24 cellular contexts compared by ENCODE assay signal in the genomic region with DNA sequence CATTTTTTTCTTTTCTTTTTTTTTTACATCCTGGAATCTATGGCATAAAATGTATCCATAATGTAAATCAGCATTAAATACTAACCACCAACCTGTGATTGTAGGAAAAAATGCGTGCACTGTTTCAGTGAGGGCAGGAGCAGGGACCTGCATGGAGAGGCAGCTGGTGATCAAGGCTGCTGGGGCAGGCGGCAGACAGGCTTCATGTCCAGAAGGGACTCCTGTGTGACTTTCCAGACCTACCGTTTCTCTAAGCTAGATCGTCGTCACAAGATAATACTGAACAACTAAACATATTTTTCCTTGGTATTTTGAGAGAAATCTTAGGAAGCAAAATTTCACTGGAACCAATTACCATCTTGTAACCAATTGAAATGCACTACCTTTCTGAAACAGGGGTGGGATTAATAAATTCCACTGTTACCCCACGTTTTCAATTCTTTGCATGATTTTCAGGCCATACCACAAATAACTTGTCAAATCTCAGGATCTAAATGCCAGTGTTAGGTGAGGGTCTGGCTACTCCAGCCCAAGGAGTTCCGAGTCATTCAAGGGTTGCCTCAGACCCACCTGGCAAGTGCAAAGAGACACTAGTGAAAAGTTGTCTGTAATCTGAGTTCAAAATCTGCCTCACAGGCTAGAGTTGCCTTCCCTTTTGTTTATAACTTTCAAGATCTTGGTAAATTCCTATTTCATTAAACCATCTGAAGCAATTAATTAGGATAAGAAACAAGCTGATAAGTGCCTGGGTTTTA.
A peak's percentile ranks its signal among the peaks of the same experiment; 100 is the strongest.
DNase-seq lines count a peak whose midpoint lies in the region; TF ChIP-seq lines count a peak whose summit lies in the region.
"Had no signal": no experiment of that assay in that cellular context is flagged by ENCODE, and none has a peak within 500 bp of the region (broad histone marks: within the 10 kb centered on the region; RNA-seq: fewer than 3 reads in every experiment).

No MANE protein-coding gene starts in this region.

- H3K4me3 Mint-ChIP-seq in HFFc6 = peak overlapping the region; percentile 60; the same call in 1 of the 2 replicates
- H3K4me3 Mint-ChIP-seq: activated naive CD4-positive, alpha-beta T cell treated with anti-CD3 and anti-CD28 coated beads for 36 hours; activated T-cell treated with anti-CD3 and anti-CD28 coated beads, Interleukin-2, amount 50 U/mL, for 72 hours; CD8-positive, alpha-beta memory T cell; T-helper 2 cell treated with Interferon-gamma antibody and Interleukin-4, amounts not matched to agents 5 μg/mL and 100 μg/mL, for 36 hours had no signal

- no peaks in the 10 kb centered on the region for H3K27me3 ChIP-seq in PC-9 (ENCODE audit: insufficient read depth, low read depth)
- no peaks in the 10 kb centered on the region for H3K27me3 ChIP-seq in osteoblast (ENCODE audit: insufficient read depth, low read length)
- H3K27me3 ChIP-seq: brain microvascular endothelial cell, sigmoid colon, tibial nerve had no signal

- peak overlapping the region; percentile 73 for H3K4me2 ChIP-seq in PC-9
- peak overlapping the region; percentile 53 for H3K4me2 ChIP-seq in osteoblast (ENCODE audit: insufficient read depth, low read length)

- H4K20me1 ChIP-seq in PC-9 (ENCODE audit: insufficient read depth) (no peaks in the 10 kb centered on the region), osteoblast (ENCODE audit: insufficient read depth, low read length) (no peaks in the 10 kb centered on the region)

- H2AFZ ChIP-seq in PC-9 = no peak overlapping the region
- H2AFZ ChIP-seq in osteoblast (ENCODE audit: low read length) = no peak overlapping the region

- POLR2A ChIA-PET in PC-9 (lab: Charles Lee; ENCODE audit: unreplicated experiment) = no interaction called here

- BruUV-seq in PC-9 (replicated peaks; lab: Mats Ljungman, UMichigan) = no TSS peak

- H3K27ac Mint-ChIP-seq in HFFc6 = peak overlapping the region; percentile 74
- H3K27ac Mint-ChIP-seq: activated naive CD4-positive, alpha-beta T cell treated with anti-CD3 and anti-CD28 coated beads for 36 hours; activated T-cell treated with anti-CD3 and anti-CD28 coated beads, Interleukin-2, amount 50 U/mL, for 72 hours; CD8-positive, alpha-beta memory T cell; T-helper 2 cell treated with Interferon-gamma antibody and Interleukin-4, amounts not matched to agents 5 μg/mL and 100 μg/mL, for 36 hours had no signal

- peak overlapping the region; percentile 16; the same call in 1 of the 2 replicates for H3K4me3 ChIP-seq in PC-9
- H3K4me3 ChIP-seq in osteoblast (ENCODE audit: insufficient read depth, low read length) = no peak overlapping the region
- H3K4me3 ChIP-seq: psoas muscle, sigmoid colon, tibial nerve had no signal

- H3K36me3 ChIP-seq in PC-9 (ENCODE audit: low read depth) (no peaks in the 10 kb centered on the region), osteoblast (ENCODE audit: insufficient read depth, low read length) (no peaks in the 10 kb centered on the region)
- H3K36me3 ChIP-seq: brain microvascular endothelial cell, sigmoid colon had no signal

- H3K27me3 Mint-ChIP-seq in HFFc6 (ENCODE audit: insufficient read depth) = no peaks in the 10 kb centered on the region
- H3K27me3 Mint-ChIP-seq: CD8-positive, alpha-beta memory T cell had no signal

- H3K4me1 Mint-ChIP-seq in HFFc6 (ENCODE audit: low read depth) = peaks cover 78% of the 10 kb centered on the region
- H3K4me1 Mint-ChIP-seq: CD8-positive, alpha-beta memory T cell had no signal

- no peaks in the 10 kb centered on the region for H3K36me3 Mint-ChIP-seq in HFFc6 (ENCODE audit: low read depth)
- H3K36me3 Mint-ChIP-seq: CD8-positive, alpha-beta memory T cell had no signal

- CTCF ChIA-PET in PC-9 (lab: Charles Lee) = no interaction called here

- no peaks in the 10 kb centered on the region for H3K9me3 Mint-ChIP-seq in HFFc6
- H3K9me3 Mint-ChIP-seq: activated naive CD4-positive, alpha-beta T cell treated with anti-CD3 and anti-CD28 coated beads for 36 hours had no signal

- H3K4me1 ChIP-seq in PC-9 (replicated peaks; ENCODE audit: insufficient read depth) = peaks cover 57% of the 10 kb centered on the region
- H3K4me1 ChIP-seq in osteoblast (ENCODE audit: insufficient read depth, low read length) = peaks cover 58% of the 10 kb centered on the region
- H3K4me1 ChIP-seq: psoas muscle had no signal

- DNase-seq in HFFc6 (no peak), PC-9 (peak in 1 of 2 experiments; percentile 78), epithelial cell of prostate (ENCODE audit: low read depth, low spot score) (no peak), osteoblast (ENCODE audit: insufficient read length, low spot score, missing footprints) (no peak), DMS53 treated with DMSO at 0.1 percent for 48 hours (lab: John Stamatoyannopoulos, UW; ENCODE audit: unreplicated experiment) (no peak), pons (ENCODE audit: low spot score) (no peak), NCI-H2107 (lab: John Stamatoyannopoulos, UW) (no peak)
- no peak for DNase-seq in effector CD8-positive, alpha-beta T cell (lab: John Stamatoyannopoulos, UW)
- DNase-seq: activated CD4-positive, alpha-beta T cell treated with anti-CD3 and anti-CD28 coated beads, Interleukin-2, amount 50 U/mL, for 48 hours; activated CD4-positive, CD25-positive, alpha-beta regulatory T cell treated with anti-CD3 and anti-CD28 coated beads, Interleukin-2, amount 50 U/mL, for 72 hours; activated naive CD4-positive, alpha-beta T cell treated with anti-CD3 and anti-CD28 coated beads for 36 hours; activated T-cell treated with anti-CD3 and anti-CD28 coated beads, Interleukin-2, amount 50 U/mL, for 72 hours; CD8-positive, alpha-beta memory T cell; DMS 273 treated with DMSO at 0.1 percent for 48 hours; Karpas-422; NCI-H446; NCI-H82; psoas muscle; sigmoid colon; stimulated activated CD4-positive, alpha-beta T cell treated with anti-CD3 and anti-CD28 coated beads, Interleukin-4, amount 100 ng/mL, for 4 hours had no signal

- H3K79me2 ChIP-seq in PC-9 (ENCODE audit: low read depth) (no peaks in the 10 kb centered on the region), osteoblast (ENCODE audit: insufficient read depth, low read length) (no peaks in the 10 kb centered on the region)

- no peaks in the 10 kb centered on the region for H3K9me2 ChIP-seq in PC-9 (ENCODE audit: insufficient read depth)

- peak overlapping the region; percentile 70 for H3K27ac ChIP-seq in PC-9
- H3K27ac ChIP-seq in epithelial cell of prostate = peak overlapping the region; percentile 33
- peak overlapping the region; percentile 80 for H3K27ac ChIP-seq in osteoblast (ENCODE audit: low read depth, low read length)
- H3K27ac ChIP-seq: HL-60, psoas muscle, sigmoid colon, tibial nerve had no signal

- intact Hi-C loops in PC-9 (cut with micrococcal nuclease; ENCODE audit: unreplicated experiment) = no loop called here

- H3K9me3 ChIP-seq in PC-9 (ENCODE audit: insufficient read depth, low read depth) (no peaks in the 10 kb centered on the region), osteoblast (ENCODE audit: low read depth, low read length) (no peaks in the 10 kb centered on the region)
- H3K9me3 ChIP-seq: psoas muscle, sigmoid colon, tibial nerve had no signal

- no peak for TF ChIP-seq CTCF in HFFc6 (IDR thresholded peaks at IDR 0.05)
- no peak for TF ChIP-seq CTCF in PC-9 (conservative IDR thresholded peaks at IDR 0.05)
- no peak for TF ChIP-seq CTCF in osteoblast (IDR thresholded peaks at IDR 0.05; ENCODE audit: extremely low read depth, low read depth, low read length)

- peaks cover 31% of the 10 kb centered on the region for H3F3A ChIP-seq in PC-9 (ENCODE audit: insufficient read depth, low read depth)
